ENCODE assay signal across 12 cellular contexts in the genomic region with DNA sequence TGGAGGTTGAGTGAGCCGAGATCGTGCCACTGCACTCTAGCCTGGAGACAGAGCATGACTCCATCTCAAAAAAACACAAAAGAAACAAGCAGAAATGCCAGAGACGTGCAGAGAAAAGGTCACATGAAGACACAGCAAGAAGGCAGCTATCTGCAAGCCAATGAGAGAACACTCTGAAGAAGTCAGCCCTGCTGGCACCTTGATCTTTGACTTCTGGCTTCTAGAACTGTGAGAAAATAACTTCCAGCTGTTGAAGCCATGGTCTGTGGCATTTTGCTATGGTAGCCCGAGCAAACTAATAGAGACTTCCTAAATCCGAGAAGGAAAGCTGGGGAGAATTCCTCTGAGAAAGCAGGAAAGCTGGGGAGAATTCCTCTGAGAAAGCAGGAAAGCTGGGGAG. TPM values are rescaled to one million over a fixed set of nuclear protein-coding genes. Genes with fewer than 3 reads are reported as not detected.
"Had no signal": no experiment of that assay in that cellular context is flagged by ENCODE, and none has a peak within 500 bp of the region (broad histone marks: within the 10 kb centered on the region; RNA-seq: fewer than 3 reads in every experiment).

No MANE protein-coding gene starts in this region.

RNA-seq across cellular contexts. Expression of gene SPDYE5, which starts 42.2 kb away (rescaled TPM):
- total RNA-seq: subcutaneous adipose tissue, suprapubic skin, temporal lobe, thoracic aorta, tibial nerve, transverse colon, upper lobe of left lung, upper lobe of right lung, urinary bladder, uterus, vagina had no signal
- polyA plus RNA-seq: stomach had no signal
